In genomic region chr2:45748239-45748638, GRCh38 we compare ENCODE assay signal across 1 cellular context.
TF ChIP-seq lines count a peak whose summit lies in the region.

No MANE protein-coding gene starts in this region.

TF ChIP-seq in SK-N-SH, 30 proteins besides CTCF, POLR2A, EP300 and RAD21 (continued from another document):
- no peak for TF ChIP-seq SMC3 (IDR thresholded peaks at IDR 0.05; ENCODE audit: low read depth, low read length)
- no peak for TF ChIP-seq ZBTB33 (IDR thresholded peaks at IDR 0.05; ENCODE audit: borderline replicate concordance, low read depth)
- TF ChIP-seq, protein P1, sequence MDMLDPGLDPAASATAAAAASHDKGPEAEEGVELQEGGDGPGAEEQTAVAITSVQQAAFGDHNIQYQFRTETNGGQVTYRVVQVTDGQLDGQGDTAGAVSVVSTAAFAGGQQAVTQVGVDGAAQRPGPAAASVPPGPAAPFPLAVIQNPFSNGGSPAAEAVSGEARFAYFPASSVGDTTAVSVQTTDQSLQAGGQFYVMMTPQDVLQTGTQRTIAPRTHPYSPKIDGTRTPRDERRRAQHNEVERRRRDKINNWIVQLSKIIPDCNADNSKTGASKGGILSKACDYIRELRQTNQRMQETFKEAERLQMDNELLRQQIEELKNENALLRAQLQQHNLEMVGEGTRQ (IDR thresholded peaks at IDR 0.05; ENCODE audit: borderline replicate concordance, low read depth, low read length), result no peak
- TF ChIP-seq CHD2 (IDR thresholded peaks at IDR 0.05; ENCODE audit: low read length, partially characterized antibody), result peak; percentile 59
- TF ChIP-seq, protein P2, sequence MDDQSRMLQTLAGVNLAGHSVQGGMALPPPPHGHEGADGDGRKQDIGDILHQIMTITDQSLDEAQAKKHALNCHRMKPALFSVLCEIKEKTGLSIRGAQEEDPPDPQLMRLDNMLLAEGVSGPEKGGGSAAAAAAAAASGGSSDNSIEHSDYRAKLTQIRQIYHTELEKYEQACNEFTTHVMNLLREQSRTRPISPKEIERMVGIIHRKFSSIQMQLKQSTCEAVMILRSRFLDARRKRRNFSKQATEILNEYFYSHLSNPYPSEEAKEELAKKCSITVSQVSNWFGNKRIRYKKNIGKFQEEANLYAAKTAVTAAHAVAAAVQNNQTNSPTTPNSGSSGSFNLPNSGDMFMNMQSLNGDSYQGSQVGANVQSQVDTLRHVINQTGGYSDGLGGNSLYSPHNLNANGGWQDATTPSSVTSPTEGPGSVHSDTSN (IDR thresholded peaks at IDR 0.05), result peak; percentile 80
- TF ChIP-seq GATA2 (CRISPR knock-in tag; IDR thresholded peaks at IDR 0.05), result 0 out of 2 replicates have a peak, but pooled peaks have one; percentile 1
- TF ChIP-seq ELF1 (IDR thresholded peaks at IDR 0.05), result no peak
- TF ChIP-seq, protein P3, sequence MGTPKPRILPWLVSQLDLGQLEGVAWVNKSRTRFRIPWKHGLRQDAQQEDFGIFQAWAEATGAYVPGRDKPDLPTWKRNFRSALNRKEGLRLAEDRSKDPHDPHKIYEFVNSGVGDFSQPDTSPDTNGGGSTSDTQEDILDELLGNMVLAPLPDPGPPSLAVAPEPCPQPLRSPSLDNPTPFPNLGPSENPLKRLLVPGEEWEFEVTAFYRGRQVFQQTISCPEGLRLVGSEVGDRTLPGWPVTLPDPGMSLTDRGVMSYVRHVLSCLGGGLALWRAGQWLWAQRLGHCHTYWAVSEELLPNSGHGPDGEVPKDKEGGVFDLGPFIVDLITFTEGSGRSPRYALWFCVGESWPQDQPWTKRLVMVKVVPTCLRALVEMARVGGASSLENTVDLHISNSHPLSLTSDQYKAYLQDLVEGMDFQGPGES (IDR thresholded peaks at IDR 0.05; ENCODE audit: low read depth, low read length), result no peak
- peak; percentile 99 for TF ChIP-seq TCF12 (IDR thresholded peaks at IDR 0.05)
- TF ChIP-seq FOXJ3 (CRISPR knock-in tag; IDR thresholded peaks at IDR 0.05), result no peak
- no peak for TF ChIP-seq NRF1 (IDR thresholded peaks at IDR 0.05; ENCODE audit: low read depth, low read length)
